ENCODE assay signal across 17 cellular contexts in the genomic region with DNA sequence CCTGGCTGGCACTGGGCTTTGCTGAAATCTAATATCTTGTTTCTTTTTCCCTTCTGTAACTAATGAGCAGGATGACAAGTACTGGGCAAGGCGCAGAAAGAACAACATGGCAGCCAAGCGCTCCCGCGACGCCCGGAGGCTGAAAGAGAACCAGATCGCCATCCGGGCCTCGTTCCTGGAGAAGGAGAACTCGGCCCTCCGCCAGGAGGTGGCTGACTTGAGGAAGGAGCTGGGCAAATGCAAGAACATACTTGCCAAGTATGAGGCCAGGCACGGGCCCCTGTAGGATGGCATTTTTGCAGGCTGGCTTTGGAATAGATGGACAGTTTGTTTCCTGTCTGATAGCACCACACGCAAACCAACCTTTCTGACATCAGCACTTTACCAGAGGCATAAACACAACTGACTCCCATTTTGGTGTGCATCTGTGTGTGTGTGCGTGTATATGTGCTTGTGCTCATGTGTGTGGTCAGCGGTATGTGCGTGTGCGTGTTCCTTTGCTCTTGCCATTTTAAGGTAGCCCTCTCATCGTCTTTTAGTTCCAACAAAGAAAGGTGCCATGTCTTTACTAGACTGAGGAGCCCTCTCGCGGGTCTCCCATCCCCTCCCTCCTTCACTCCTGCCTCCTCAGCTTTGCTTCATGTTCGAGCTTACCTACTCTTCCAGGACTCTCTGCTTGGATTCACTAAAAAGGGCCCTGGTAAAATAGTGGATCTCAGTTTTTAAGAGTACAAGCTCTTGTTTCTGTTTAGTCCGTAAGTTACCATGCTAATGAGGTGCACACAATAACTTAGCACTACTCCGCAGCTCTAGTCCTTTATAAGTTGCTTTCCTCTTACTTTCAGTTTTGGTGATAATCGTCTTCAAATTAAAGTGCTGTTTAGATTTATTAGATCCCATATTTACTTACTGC. TPM values are rescaled to one million over a fixed set of nuclear protein-coding genes. Genes with fewer than 3 reads are reported as not detected.
DNase-seq lines count a peak whose midpoint lies in the region; FAIRE-seq and TF ChIP-seq lines count a peak whose summit lies in the region.
"Had no signal": no experiment of that assay in that cellular context is flagged by ENCODE, and none has a peak within 500 bp of the region (broad histone marks: within the 10 kb centered on the region; RNA-seq: fewer than 3 reads in every experiment).

No MANE protein-coding gene starts in this region.

- WGBS in smooth muscle cell (ENCODE audit: low lambda C conversion rate), result 95% methylated on average over 24 of the region's 24 CpGs

- H3K27me3 ChIP-seq in ascending aorta (no peaks in the 10 kb centered on the region), smooth muscle cell (ENCODE audit: low read depth) (no peaks in the 10 kb centered on the region)
- H3K27me3 ChIP-seq: BLaER1 treated with 17β-estradiol and CSF1 and Interleukin-3, amounts not matched to agents 10 nM and 100 nM had no signal

- no peaks in the 10 kb centered on the region for H3K9me3 Mint-ChIP-seq in osteocyte (ENCODE audit: unreplicated experiment)
- H3K9me3 Mint-ChIP-seq: activated naive CD8-positive, alpha-beta T cell treated with anti-CD3 and anti-CD28 coated beads, Interleukin-2, amount 10 ng/mL, durations not matched to agents 7 days and 5 days; H9; T-helper 2 cell treated with Interferon-gamma antibody and Interleukin-4, amounts not matched to agents 5 μg/mL and 100 μg/mL, for 36 hours had no signal

- H3K36me3 ChIP-seq in ascending aorta (peaks cover 0 to 16% of the 10 kb centered on the region in 2 donors), smooth muscle cell (ENCODE audit: low read depth) (no peaks in the 10 kb centered on the region)
- H3K36me3 ChIP-seq: BLaER1 treated with 17β-estradiol and CSF1 and Interleukin-3, amounts not matched to agents 10 nM and 100 nM had no signal

- H3K4me3 Mint-ChIP-seq in osteocyte (ENCODE audit: unreplicated experiment), result no peak overlapping the region
- H3K4me3 Mint-ChIP-seq: activated naive CD8-positive, alpha-beta T cell treated with anti-CD3 and anti-CD28 coated beads, Interleukin-2, amount 10 ng/mL, durations not matched to agents 7 days and 5 days; H9; T-helper 2 cell treated with Interferon-gamma antibody and Interleukin-4, amounts not matched to agents 5 μg/mL and 100 μg/mL, for 36 hours had no signal

- H3K4me2 ChIP-seq in smooth muscle cell, result peak overlapping the region; percentile 51
- H3K4me2 ChIP-seq: BLaER1 treated with 17β-estradiol and CSF1 and Interleukin-3, amounts not matched to agents 10 nM and 100 nM had no signal

- no peak overlapping the region for H2AFZ ChIP-seq in smooth muscle cell (ENCODE audit: low read depth)

- H3K27ac ChIP-seq in ascending aorta, result peak overlapping the region; percentile 65 to 67
- no peak overlapping the region for H3K27ac ChIP-seq in smooth muscle cell (ENCODE audit: low read depth)
- H3K27ac ChIP-seq: BLaER1 treated with 17β-estradiol and CSF1 and Interleukin-3, amounts not matched to agents 10 nM and 100 nM; lower lobe of right lung had no signal

- H3K27me3 Mint-ChIP-seq in osteocyte (ENCODE audit: unreplicated experiment), result no peaks in the 10 kb centered on the region

- H3K27ac Mint-ChIP-seq in osteocyte (ENCODE audit: unreplicated experiment), result no peak overlapping the region
- H3K27ac Mint-ChIP-seq: activated naive CD8-positive, alpha-beta T cell treated with anti-CD3 and anti-CD28 coated beads, Interleukin-2, amount 10 ng/mL, durations not matched to agents 7 days and 5 days; H9; T-helper 2 cell treated with Interferon-gamma antibody and Interleukin-4, amounts not matched to agents 5 μg/mL and 100 μg/mL, for 36 hours had no signal

- H3F3A ChIP-seq in smooth muscle cell (ENCODE audit: low read depth), result no peaks in the 10 kb centered on the region

- H3K4me1 ChIP-seq in ascending aorta (no peaks in the 10 kb centered on the region), smooth muscle cell (ENCODE audit: low read depth) (no peaks in the 10 kb centered on the region)
- H3K4me1 ChIP-seq: BLaER1 treated with 17β-estradiol and CSF1 and Interleukin-3, amounts not matched to agents 10 nM and 100 nM; lower lobe of right lung had no signal

- no peak overlapping the region for H3K9ac ChIP-seq in smooth muscle cell (ENCODE audit: low read depth)
- H3K9ac ChIP-seq: BLaER1 treated with 17β-estradiol and CSF1 and Interleukin-3, amounts not matched to agents 10 nM and 100 nM had no signal

- H3K4me3 ChIP-seq in HFF-Myc (replicated peaks; ENCODE audit: low read depth, low read length) (peak overlapping the region; percentile 13; the same call in 1 of the 2 replicates), ascending aorta (peak overlapping the region; percentile 6 to 22), smooth muscle cell (no peak overlapping the region)
- H3K4me3 ChIP-seq: BLaER1 treated with 17β-estradiol and CSF1 and Interleukin-3, amounts not matched to agents 10 nM and 100 nM; lower lobe of right lung had no signal

- H3K79me2 ChIP-seq in smooth muscle cell (ENCODE audit: low read depth), result no peaks in the 10 kb centered on the region

- TF ChIP-seq CTCF in HFF-Myc (IDR thresholded peaks at IDR 0.05; ENCODE audit: low read depth, low read length, missing control alignments), result no peak
- TF ChIP-seq CTCF in ascending aorta (IDR thresholded peaks at IDR 0.05), result no peak
- TF ChIP-seq CTCF in smooth muscle cell (IDR thresholded peaks at IDR 0.05; ENCODE audit: borderline replicate concordance, insufficient read depth, poor library complexity, severe bottlenecking), result no peak
- no peak for TF ChIP-seq CTCF in osteocyte (IDR thresholded peaks at IDR 0.05)

- FAIRE-seq in frontal cortex (lab: Jason Lieb, UNC), result no peak

- no peaks in the 10 kb centered on the region for H3K36me3 Mint-ChIP-seq in osteocyte (ENCODE audit: unreplicated experiment)
- H3K36me3 Mint-ChIP-seq: activated naive CD8-positive, alpha-beta T cell treated with anti-CD3 and anti-CD28 coated beads, Interleukin-2, amount 10 ng/mL, durations not matched to agents 7 days and 5 days had no signal

- no peak for DNase-seq in HFF-Myc (ENCODE audit: extremely low read depth, low read depth)
- peak; percentile 27 to 82 for DNase-seq in ascending aorta (ENCODE audit: low spot score in 2 of 2)
- DNase-seq in cardiac septum (ENCODE audit: low spot score), result peak; percentile 54
- DNase-seq in smooth muscle cell (lab: John Stamatoyannopoulos, UW; ENCODE audit: unreplicated experiment), result no peak
- no peak for DNase-seq in frontal cortex (ENCODE audit: low spot score in 2 of 2)
- DNase-seq in DMS114 treated with DMSO at 0.1 percent for 48 hours (lab: John Stamatoyannopoulos, UW; ENCODE audit: unreplicated experiment), result no peak
- DNase-seq in osteocyte (ENCODE audit: extremely low spot score, unreplicated experiment), result no peak
- DNase-seq: activated CD4-positive, alpha-beta T cell treated with anti-CD3 and anti-CD28 coated beads for 48 hours; activated naive CD8-positive, alpha-beta T cell treated with anti-CD3 and anti-CD28 coated beads, Interleukin-2, amount 10 ng/mL, durations not matched to agents 7 days and 5 days; activated T-cell treated with anti-CD3 and anti-CD28 coated beads for 4 hours; DMS53; H9; lower lobe of right lung; NCI-H1436 treated with DMSO at 0.1 percent for 48 hours; RPMI8226 had no signal

- H3K9me3 ChIP-seq in ascending aorta (no peaks in the 10 kb centered on the region), smooth muscle cell (replicated peaks; ENCODE audit: low read depth) (no peaks in the 10 kb centered on the region)
- H3K9me3 ChIP-seq: BLaER1 treated with 17β-estradiol and CSF1 and Interleukin-3, amounts not matched to agents 10 nM and 100 nM; lower lobe of right lung had no signal

- no peaks in the 10 kb centered on the region for H3K4me1 Mint-ChIP-seq in osteocyte (ENCODE audit: unreplicated experiment)
- H3K4me1 Mint-ChIP-seq: H9 had no signal

- no peaks in the 10 kb centered on the region for H4K20me1 ChIP-seq in smooth muscle cell (ENCODE audit: low read depth)
- H4K20me1 ChIP-seq: BLaER1 treated with 17β-estradiol and CSF1 and Interleukin-3, amounts not matched to agents 10 nM and 100 nM had no signal

- intact Hi-C loops in ascending aorta (cut with DNase I) (no loop called here), cardiac septum (cut with DNase I) (no loop called here)

RNA-seq across cellular contexts. Expression of gene HLF, which starts 56.1 kb away (rescaled TPM):
- 11.3 TPM for total RNA-seq in ascending aorta
- total RNA-seq in cardiac septum, result 9.8 TPM
- total RNA-seq in smooth muscle cell, result not detected in 2 replicates
- 0.19 TPM in 1 of 2 replicates, not detected in the other for polyA plus RNA-seq in smooth muscle cell
- 8.6 TPM for total RNA-seq in frontal cortex
- 0.51 and 0.65 TPM in 2 replicates for total RNA-seq in osteocyte

Comparison
In these comparisons a context has a peak if more than half of its experiments do, and no peak if none do; other contexts are left out.
1. DNase-seq: peak in ascending aorta (2 of 2) and cardiac septum (single experiment); none in HFF-Myc (single experiment), smooth muscle cell (single experiment), frontal cortex (0 of 2), DMS114 treated with DMSO at 0.1 percent for 48 hours (single experiment) and osteocyte (single experiment).